Comparison of ENCODE assay signal across 8 cellular contexts in genomic region chr9:34760196-34761040, GRCh38. TPM values are rescaled to one million over a fixed set of nuclear protein-coding genes. Genes with fewer than 3 reads are reported as not detected.
DNase-seq lines count a peak whose midpoint lies in the region; ATAC-seq and TF ChIP-seq lines count a peak whose summit lies in the region.
"Not testable (repeated sequence)": the region's sequence is repeated elsewhere in the genome, so short reads cannot be mapped to it uniquely, and the experiment has no call there.

No MANE protein-coding gene starts in this region.

- H3K4me1 Mint-ChIP-seq in activated T-helper 17 cell treated with anti-CD3 and anti-CD28 coated beads, Interleukin-2, amount 50 U/mL, for 72 hours, result not testable (repeated sequence)

- BruUV-seq in A673 (replicated peaks; lab: Mats Ljungman, UMichigan), result not testable (repeated sequence)

- in situ Hi-C loops in GM13976 (cut with MboI; ENCODE audit: low sequenced_read_pairs, unreplicated experiment), result not testable (repeated sequence)

- H3K27me3 ChIP-seq in A673 (replicated peaks; ENCODE audit: insufficient read depth, low read depth, low read length, poor library complexity), result not testable (repeated sequence)

- not testable (repeated sequence) for H3K27ac ChIP-seq in A673 (ENCODE audit: low read depth, low read length, poor library complexity, severe bottlenecking)

- not testable (repeated sequence) for H3K9me3 ChIP-seq in A673 (ENCODE audit: low read depth, low read length, poor library complexity, severe bottlenecking)

- POLR2A ChIA-PET in A673 (lab: Charles Lee; ENCODE audit: low non-redundant PET), result not testable (repeated sequence)

- peaks cover 26% of the 10 kb centered on the region for H3K27me3 Mint-ChIP-seq in activated T-helper 17 cell treated with anti-CD3 and anti-CD28 coated beads, Interleukin-2, amount 50 U/mL, for 72 hours

- H3K4me3 Mint-ChIP-seq in activated T-helper 17 cell treated with anti-CD3 and anti-CD28 coated beads, Interleukin-2, amount 50 U/mL, for 72 hours, result not testable (repeated sequence)

- ATAC-seq in activated T-helper 17 cell treated with anti-CD3 and anti-CD28 coated beads, Interleukin-2, amount 50 U/mL, for 72 hours (replicated peaks), result peak; percentile 78
- peak; percentile 75 for ATAC-seq in left lobe of liver

- intact Hi-C loops in A673 (cut with micrococcal nuclease; ENCODE audit: unreplicated experiment), result loop anchor here (2.0 kb wide), 1 partner anchor 224 kb away; no protein-coding TSS in a partner anchor

- H3K4me1 ChIP-seq in A673 (ENCODE audit: insufficient read depth, low read length, poor library complexity, severe bottlenecking), result not testable (repeated sequence)

- not testable (repeated sequence) for H3K4me3 ChIP-seq in A673 (ENCODE audit: low read depth, low read length, poor library complexity, severe bottlenecking)

- CTCF ChIA-PET in A673 (lab: Charles Lee), result interaction anchor here (0.6 to 2.2 kb wide), 11 partner anchors 8 to 793 kb away, joined by 3 to 11 read pairs (median 5); partner anchors contain the start of gene PIGO

- not testable (repeated sequence) for H3K27ac Mint-ChIP-seq in activated T-helper 17 cell treated with anti-CD3 and anti-CD28 coated beads, Interleukin-2, amount 50 U/mL, for 72 hours

- H3K36me3 Mint-ChIP-seq in activated T-helper 17 cell treated with anti-CD3 and anti-CD28 coated beads, Interleukin-2, amount 50 U/mL, for 72 hours (ENCODE audit: low read depth), result not testable (repeated sequence)

- TF ChIP-seq CTCF in A673 (conservative IDR thresholded peaks at IDR 0.05; ENCODE audit: low read depth, low read length) (peak; percentile 78), GM13976 (IDR thresholded peaks at IDR 0.05; ENCODE audit: borderline replicate concordance, control extremely low read depth, extremely low read depth, insufficient read depth, missing control alignments) (peak; percentile 84)

- not testable (repeated sequence) for H3K9me3 Mint-ChIP-seq in activated T-helper 17 cell treated with anti-CD3 and anti-CD28 coated beads, Interleukin-2, amount 50 U/mL, for 72 hours

- not testable (repeated sequence) for TF ChIP-seq POLR2A in erythroblast (IDR thresholded peaks at IDR 0.05; ENCODE audit: low read length)

- not testable (repeated sequence) for H3K36me3 ChIP-seq in A673 (ENCODE audit: insufficient read depth, low read length, poor library complexity, severe bottlenecking)

- DNase-seq in A673 (ENCODE audit: low spot score) (peak; percentile 63), GM13976 (ENCODE audit: low spot score) (peak; percentile 75), NCI-H1092 treated with DMSO at 0.1 percent for 48 hours (lab: John Stamatoyannopoulos, UW) (peak; percentile 28), SKM-1 treated with dmso at 0.1 percent for 144 hours (lab: John Stamatoyannopoulos, UW; ENCODE audit: unreplicated experiment) (peak; percentile 35), erythroblast (lab: John Stamatoyannopoulos, UW) (peak; percentile 16 to 47)
- not testable (repeated sequence) for DNase-seq in left lobe of liver (ENCODE audit: low spot score)
- DNase-seq in stimulated activated CD4-positive, alpha-beta T cell treated with anti-CD3 and anti-CD28 coated beads, Interleukin-12 subunit alpha, Interleukin-12 subunit beta, amount 100 ng/mL, for 24 hours (ENCODE audit: low read depth in 2 of 2), result peak; percentile 4 to 51

RNA-seq across cellular contexts. Expression of gene CCL21, which starts 50.5 kb away (rescaled TPM):
- total RNA-seq in A673 (2021), result not detected in 2 replicates
- total RNA-seq in activated T-helper 17 cell treated with anti-CD3 and anti-CD28 coated beads, Interleukin-2, amount 50 U/mL, for 72 hours, result not detected
- 1.7 TPM for total RNA-seq in left lobe of liver
